23 cellular contexts compared by ENCODE assay signal in genomic region chr20:2128542-2128941, GRCh38. TPM values are rescaled to one million over a fixed set of nuclear protein-coding genes. Genes with fewer than 3 reads are reported as not detected.
DNase-seq lines count a peak whose midpoint lies in the region; ATAC-seq and TF ChIP-seq lines count a peak whose summit lies in the region.
"Had no signal": no experiment of that assay in that cellular context is flagged by ENCODE, and none has a peak within 500 bp of the region (broad histone marks: within the 10 kb centered on the region; RNA-seq: fewer than 3 reads in every experiment).

No MANE protein-coding gene starts in this region.

- H3K4me3 Mint-ChIP-seq in activated T-cell treated with anti-CD3 and anti-CD28 coated beads, Interleukin-2, amount 50 U/mL, for 24 hours = no peak overlapping the region
- no peak overlapping the region for H3K4me3 Mint-ChIP-seq in chondrocyte (ENCODE audit: unreplicated experiment)
- no peak overlapping the region for H3K4me3 Mint-ChIP-seq in neural progenitor cell
- H3K4me3 Mint-ChIP-seq: CD4-positive, CD25-positive, alpha-beta regulatory T cell had no signal

- H2AFZ ChIP-seq in neural progenitor cell (replicated peaks) = no peak overlapping the region

- TF ChIP-seq CTCF in chondrocyte (IDR thresholded peaks at IDR 0.05) (no peak), neural progenitor cell (IDR thresholded peaks at IDR 0.05) (no peak)

- H3K4me1 Mint-ChIP-seq in activated T-cell treated with anti-CD3 and anti-CD28 coated beads, Interleukin-2, amount 50 U/mL, for 24 hours (ENCODE audit: low read depth) = peaks cover 79% of the 10 kb centered on the region
- H3K4me1 Mint-ChIP-seq in chondrocyte (ENCODE audit: low read depth) (peaks cover 40% of the 10 kb centered on the region), neural progenitor cell (peaks cover 34% of the 10 kb centered on the region)

- H3K4me3 ChIP-seq in neural progenitor cell = no peak overlapping the region
- H3K4me3 ChIP-seq: MG63 had no signal

- peaks cover 64% of the 10 kb centered on the region for H3K36me3 Mint-ChIP-seq in activated T-cell treated with anti-CD3 and anti-CD28 coated beads, Interleukin-2, amount 50 U/mL, for 24 hours (ENCODE audit: low read depth)
- H3K36me3 Mint-ChIP-seq in chondrocyte (ENCODE audit: low read depth) (peaks cover 3% of the 10 kb centered on the region), neural progenitor cell (peaks cover 12% of the 10 kb centered on the region)

- no peaks in the 10 kb centered on the region for H3K36me3 ChIP-seq in neural progenitor cell
- H3K36me3 ChIP-seq: BE2C had no signal

- DNase-seq in activated T-cell treated with anti-CD3 and anti-CD28 coated beads, Interleukin-2, amount 50 U/mL, for 24 hours = no peak
- DNase-seq in activated T-cell treated with anti-CD3 and anti-CD28 coated beads for 4 hours (no peak), chondrocyte (ENCODE audit: low spot score) (no peak), neural progenitor cell (ENCODE audit: low spot score) (no peak), HuH-7.5 (ENCODE audit: low spot score) (no peak), cerebellar cortex (ENCODE audit: low spot score) (no peak)
- DNase-seq: 8988T; ACHN; BE2C; CD4-positive, CD25-positive, alpha-beta regulatory T cell; IMR-90; KG1; MG63; NCI-H1105 treated with DMSO at 0.1 percent for 48 hours; NCI-H146; NCI-H1930; NCI-H446; NCI-H524 treated with DMSO at 0.1 percent for 48 hours; NCI-H82; NK-92 treated with Interleukin-12 subunit alpha and Interleukin-12 subunit beta, amount 100 ng/mL, for 24 hours; PC-3 had no signal

- no peaks in the 10 kb centered on the region for H3K9me3 Mint-ChIP-seq in activated T-cell treated with anti-CD3 and anti-CD28 coated beads, Interleukin-2, amount 50 U/mL, for 24 hours
- no peaks in the 10 kb centered on the region for H3K9me3 Mint-ChIP-seq in chondrocyte (ENCODE audit: low read depth)
- H3K9me3 Mint-ChIP-seq in neural progenitor cell = no peaks in the 10 kb centered on the region
- H3K9me3 Mint-ChIP-seq: CD4-positive, CD25-positive, alpha-beta regulatory T cell had no signal

- H3K4me2 ChIP-seq in neural progenitor cell = no peak overlapping the region

- H3K27me3 Mint-ChIP-seq in activated T-cell treated with anti-CD3 and anti-CD28 coated beads, Interleukin-2, amount 50 U/mL, for 24 hours = no peaks in the 10 kb centered on the region
- no peaks in the 10 kb centered on the region for H3K27me3 Mint-ChIP-seq in chondrocyte (ENCODE audit: low read depth)
- H3K27me3 Mint-ChIP-seq in neural progenitor cell (ENCODE audit: insufficient read depth, low read depth) = no peaks in the 10 kb centered on the region
- H3K27me3 Mint-ChIP-seq: CD4-positive, CD25-positive, alpha-beta regulatory T cell had no signal

- H3K4me1 ChIP-seq in neural progenitor cell = peaks cover 15% of the 10 kb centered on the region
- H3K4me1 ChIP-seq: BE2C had no signal

- peak overlapping the region; percentile 71 for H3K27ac Mint-ChIP-seq in activated T-cell treated with anti-CD3 and anti-CD28 coated beads, Interleukin-2, amount 50 U/mL, for 24 hours
- peak overlapping the region; percentile 51 for H3K27ac Mint-ChIP-seq in chondrocyte (ENCODE audit: unreplicated experiment)
- H3K27ac Mint-ChIP-seq in neural progenitor cell = peak overlapping the region; percentile 59

- H3F3A ChIP-seq in neural progenitor cell (ENCODE audit: low read depth) = peaks cover 6% of the 10 kb centered on the region

- H3K9ac ChIP-seq in neural progenitor cell = no peak overlapping the region

- H3K79me2 ChIP-seq in neural progenitor cell (ENCODE audit: low read depth) = peaks cover 98% of the 10 kb centered on the region

- no peaks in the 10 kb centered on the region for H3K9me3 ChIP-seq in neural progenitor cell (ENCODE audit: low read depth)
- H3K9me3 ChIP-seq: BE2C, MG63 had no signal

- no peak overlapping the region for H3K27ac ChIP-seq in neural progenitor cell

- no peaks in the 10 kb centered on the region for H3K27me3 ChIP-seq in neural progenitor cell
- H3K27me3 ChIP-seq: BE2C, MG63 had no signal

- ATAC-seq in HG03280 (IDR thresholded peaks at IDR 0.05; ENCODE audit: unreplicated experiment) = no peak
- ATAC-seq: HCT116, PC-3 had no signal

- peaks cover 95% of the 10 kb centered on the region for H4K20me1 ChIP-seq in neural progenitor cell (ENCODE audit: low read depth)

RNA-seq across cellular contexts. Expression of gene STK35, which starts 26.9 kb away (rescaled TPM):
- total RNA-seq in chondrocyte = 13.7 to 16.0 TPM (median 14.5 TPM) in 3 replicates
- total RNA-seq in neural progenitor cell (ENCODE audit: low replicate concordance) = 21.8 and 41.0 TPM in 2 replicates
